1 cellular context compared by ENCODE assay signal in genomic region chr10:31384589-31384949, GRCh38.
TF ChIP-seq lines count a peak whose summit lies in the region.

No MANE protein-coding gene starts in this region.

TF ChIP-seq in GM12878, 131 proteins besides CTCF, POLR2A, EP300 and RAD21 (continued from another document):
- no peak for TF ChIP-seq E2F8 (IDR thresholded peaks at IDR 0.05; ENCODE audit: low read depth, partially characterized antibody)
- TF ChIP-seq NBN (IDR thresholded peaks at IDR 0.05): no peak
- TF ChIP-seq LARP7 (IDR thresholded peaks at IDR 0.05): no peak
- TF ChIP-seq ZNF687 (IDR thresholded peaks at IDR 0.05): 0 out of 2 replicates have a peak, but pooled peaks have one; percentile 4
- TF ChIP-seq NFYA (IDR thresholded peaks at IDR 0.05; ENCODE audit: borderline replicate concordance, low read depth, low read length): no peak
- TF ChIP-seq KAT2A (conservative IDR thresholded peaks at IDR 0.05; ENCODE audit: control insufficient read depth, low read depth, low read length): no peak
- 0 out of 2 replicates have a peak, but pooled peaks have one; percentile 7 for TF ChIP-seq IKZF1 (conservative IDR thresholded peaks at IDR 0.05)
- no peak for TF ChIP-seq IRF3 (IDR thresholded peaks at IDR 0.05)
- TF ChIP-seq MYC (IDR thresholded peaks at IDR 0.05; ENCODE audit: insufficient read depth, insufficient read length, insufficient replicate concordance, low read length, severe bottlenecking): no peak
- TF ChIP-seq CBFB (IDR thresholded peaks at IDR 0.05; ENCODE audit: low read depth): peak; percentile 32; the same call in 1 of the 2 replicates
- 0 out of 2 replicates have a peak, but pooled peaks have one; percentile 11 for TF ChIP-seq CBX5 (IDR thresholded peaks at IDR 0.05; ENCODE audit: low read depth)
- no peak for TF ChIP-seq E4F1 (IDR thresholded peaks at IDR 0.05; ENCODE audit: borderline replicate concordance, partially characterized antibody)
- 0 out of 2 replicates have a peak, but pooled peaks have one; percentile 23 for TF ChIP-seq PAX8 (IDR thresholded peaks at IDR 0.05)
- no peak for TF ChIP-seq BCL11A (IDR thresholded peaks at IDR 0.05; ENCODE audit: low read depth, low read length)
- TF ChIP-seq CHD1 (IDR thresholded peaks at IDR 0.05; ENCODE audit: low read depth, low read length): 0 out of 2 replicates have a peak, but pooled peaks have one; percentile 36
- TF ChIP-seq FOXM1 (IDR thresholded peaks at IDR 0.05; ENCODE audit: low read depth, low read length): peak; percentile 6; the same call in 1 of the 2 replicates
- no peak for TF ChIP-seq PAX5 (IDR thresholded peaks at IDR 0.05; ENCODE audit: borderline replicate concordance, low read depth, low read length)
- no peak for TF ChIP-seq CREM (IDR thresholded peaks at IDR 0.05; ENCODE audit: low read depth)
- no peak for TF ChIP-seq RFX5 (IDR thresholded peaks at IDR 0.05; ENCODE audit: low read depth, low read length)
- no peak for TF ChIP-seq BHLHE40 (IDR thresholded peaks at IDR 0.05; ENCODE audit: borderline replicate concordance in 1 of 2, low read depth in 2 of 2, low read length in 1 of 2)
- no peak for TF ChIP-seq NR2F1 (conservative IDR thresholded peaks at IDR 0.05)
- TF ChIP-seq TAF1 (IDR thresholded peaks at IDR 0.05; ENCODE audit: borderline replicate concordance, low read depth, low read length): peak; percentile 10; the same call in 1 of the 2 replicates
- TF ChIP-seq HDGF (IDR thresholded peaks at IDR 0.05): 0 out of 2 replicates have a peak, but pooled peaks have one; percentile 24
- TF ChIP-seq IKZF2 (IDR thresholded peaks at IDR 0.05): peak in 1 of 2 experiments; percentile 39; a peak in 1 of 4 replicates
- TF ChIP-seq, protein P1, sequence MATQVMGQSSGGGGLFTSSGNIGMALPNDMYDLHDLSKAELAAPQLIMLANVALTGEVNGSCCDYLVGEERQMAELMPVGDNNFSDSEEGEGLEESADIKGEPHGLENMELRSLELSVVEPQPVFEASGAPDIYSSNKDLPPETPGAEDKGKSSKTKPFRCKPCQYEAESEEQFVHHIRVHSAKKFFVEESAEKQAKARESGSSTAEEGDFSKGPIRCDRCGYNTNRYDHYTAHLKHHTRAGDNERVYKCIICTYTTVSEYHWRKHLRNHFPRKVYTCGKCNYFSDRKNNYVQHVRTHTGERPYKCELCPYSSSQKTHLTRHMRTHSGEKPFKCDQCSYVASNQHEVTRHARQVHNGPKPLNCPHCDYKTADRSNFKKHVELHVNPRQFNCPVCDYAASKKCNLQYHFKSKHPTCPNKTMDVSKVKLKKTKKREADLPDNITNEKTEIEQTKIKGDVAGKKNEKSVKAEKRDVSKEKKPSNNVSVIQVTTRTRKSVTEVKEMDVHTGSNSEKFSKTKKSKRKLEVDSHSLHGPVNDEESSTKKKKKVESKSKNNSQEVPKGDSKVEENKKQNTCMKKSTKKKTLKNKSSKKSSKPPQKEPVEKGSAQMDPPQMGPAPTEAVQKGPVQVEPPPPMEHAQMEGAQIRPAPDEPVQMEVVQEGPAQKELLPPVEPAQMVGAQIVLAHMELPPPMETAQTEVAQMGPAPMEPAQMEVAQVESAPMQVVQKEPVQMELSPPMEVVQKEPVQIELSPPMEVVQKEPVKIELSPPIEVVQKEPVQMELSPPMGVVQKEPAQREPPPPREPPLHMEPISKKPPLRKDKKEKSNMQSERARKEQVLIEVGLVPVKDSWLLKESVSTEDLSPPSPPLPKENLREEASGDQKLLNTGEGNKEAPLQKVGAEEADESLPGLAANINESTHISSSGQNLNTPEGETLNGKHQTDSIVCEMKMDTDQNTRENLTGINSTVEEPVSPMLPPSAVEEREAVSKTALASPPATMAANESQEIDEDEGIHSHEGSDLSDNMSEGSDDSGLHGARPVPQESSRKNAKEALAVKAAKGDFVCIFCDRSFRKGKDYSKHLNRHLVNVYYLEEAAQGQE (IDR thresholded peaks at IDR 0.05; ENCODE audit: low read depth, low read length): no peak
- TF ChIP-seq SPI1 (IDR thresholded peaks at IDR 0.05; ENCODE audit: borderline replicate concordance, insufficient read depth, low read depth, low read length): peak; percentile 53; the same call in 1 of the 2 replicates
- 0 out of 2 replicates have a peak, but pooled peaks have one; percentile 1 for TF ChIP-seq ATF2 (IDR thresholded peaks at IDR 0.05; ENCODE audit: low read length)
- TF ChIP-seq CHD2 (IDR thresholded peaks at IDR 0.05; ENCODE audit: borderline replicate concordance, low read depth, low read length): no peak; the same call in 1 of the 2 replicates
- 0 out of 2 replicates have a peak, but pooled peaks have one; percentile 4 for TF ChIP-seq JUNB (IDR thresholded peaks at IDR 0.05)
- TF ChIP-seq, protein P2, sequence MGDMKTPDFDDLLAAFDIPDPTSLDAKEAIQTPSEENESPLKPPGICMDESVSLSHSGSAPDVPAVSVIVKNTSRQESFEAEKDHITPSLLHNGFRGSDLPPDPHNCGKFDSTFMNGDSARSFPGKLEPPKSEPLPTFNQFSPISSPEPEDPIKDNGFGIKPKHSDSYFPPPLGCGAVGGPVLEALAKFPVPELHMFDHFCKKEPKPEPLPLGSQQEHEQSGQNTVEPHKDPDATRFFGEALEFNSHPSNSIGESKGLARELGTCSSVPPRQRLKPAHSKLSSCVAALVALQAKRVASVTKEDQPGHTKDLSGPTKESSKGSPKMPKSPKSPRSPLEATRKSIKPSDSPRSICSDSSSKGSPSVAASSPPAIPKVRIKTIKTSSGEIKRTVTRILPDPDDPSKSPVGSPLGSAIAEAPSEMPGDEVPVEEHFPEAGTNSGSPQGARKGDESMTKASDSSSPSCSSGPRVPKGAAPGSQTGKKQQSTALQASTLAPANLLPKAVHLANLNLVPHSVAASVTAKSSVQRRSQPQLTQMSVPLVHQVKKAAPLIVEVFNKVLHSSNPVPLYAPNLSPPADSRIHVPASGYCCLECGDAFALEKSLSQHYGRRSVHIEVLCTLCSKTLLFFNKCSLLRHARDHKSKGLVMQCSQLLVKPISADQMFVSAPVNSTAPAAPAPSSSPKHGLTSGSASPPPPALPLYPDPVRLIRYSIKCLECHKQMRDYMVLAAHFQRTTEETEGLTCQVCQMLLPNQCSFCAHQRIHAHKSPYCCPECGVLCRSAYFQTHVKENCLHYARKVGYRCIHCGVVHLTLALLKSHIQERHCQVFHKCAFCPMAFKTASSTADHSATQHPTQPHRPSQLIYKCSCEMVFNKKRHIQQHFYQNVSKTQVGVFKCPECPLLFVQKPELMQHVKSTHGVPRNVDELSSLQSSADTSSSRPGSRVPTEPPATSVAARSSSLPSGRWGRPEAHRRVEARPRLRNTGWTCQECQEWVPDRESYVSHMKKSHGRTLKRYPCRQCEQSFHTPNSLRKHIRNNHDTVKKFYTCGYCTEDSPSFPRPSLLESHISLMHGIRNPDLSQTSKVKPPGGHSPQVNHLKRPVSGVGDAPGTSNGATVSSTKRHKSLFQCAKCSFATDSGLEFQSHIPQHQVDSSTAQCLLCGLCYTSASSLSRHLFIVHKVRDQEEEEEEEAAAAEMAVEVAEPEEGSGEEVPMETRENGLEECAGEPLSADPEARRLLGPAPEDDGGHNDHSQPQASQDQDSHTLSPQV (IDR thresholded peaks at IDR 0.05): no peak
